In the genomic region with DNA sequence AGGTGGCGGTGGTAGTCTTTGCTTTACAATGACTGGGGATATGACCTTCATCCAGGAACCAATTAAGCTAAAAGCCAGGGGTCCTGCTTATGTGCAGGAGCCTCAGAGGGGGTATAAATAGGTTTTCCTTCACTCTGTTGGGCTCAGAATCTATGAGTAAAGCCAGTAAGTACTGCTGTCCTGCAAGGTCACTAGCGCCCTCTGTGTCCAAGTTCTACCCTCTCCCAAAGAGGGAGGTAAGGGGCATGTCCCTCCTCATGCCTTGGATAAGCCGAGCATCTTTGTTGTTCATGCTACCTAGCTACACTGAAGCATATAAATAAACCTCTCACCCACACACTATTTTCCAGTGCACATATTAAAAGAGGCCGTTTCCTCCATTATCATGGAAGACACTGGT, we compare ENCODE assay signal across 21 cellular contexts.
DNase-seq lines count a peak whose midpoint lies in the region; ATAC-seq and TF ChIP-seq lines count a peak whose summit lies in the region.
"Had no signal": no experiment of that assay in that cellular context is flagged by ENCODE, and none has a peak within 500 bp of the region (broad histone marks: within the 10 kb centered on the region; RNA-seq: fewer than 3 reads in every experiment).

No MANE protein-coding gene starts in this region.

- peaks cover 20% of the 10 kb centered on the region for H3F3A ChIP-seq in neural progenitor cell (ENCODE audit: low read depth)

- H3K36me3 ChIP-seq in endodermal cell (ENCODE audit: control insufficient read depth, insufficient read depth, low read length) (no peaks in the 10 kb centered on the region), neural progenitor cell (no peaks in the 10 kb centered on the region)
- H3K36me3 ChIP-seq: HAP-1, right atrium auricular region, tibial nerve had no signal

- H3K27me3 ChIP-seq in endodermal cell (ENCODE audit: control insufficient read depth, insufficient read depth, low read length, poor library complexity, severe bottlenecking), result no peaks in the 10 kb centered on the region
- H3K27me3 ChIP-seq in neural progenitor cell, result no peaks in the 10 kb centered on the region
- H3K27me3 ChIP-seq: right atrium auricular region, tibial nerve had no signal

- no peaks in the 10 kb centered on the region for H3K9me3 Mint-ChIP-seq in endodermal cell
- peaks cover under 1% of the 10 kb centered on the region for H3K9me3 Mint-ChIP-seq in neural progenitor cell
- no peaks in the 10 kb centered on the region for H3K9me3 Mint-ChIP-seq in activated T-cell treated with anti-CD3 and anti-CD28 coated beads, Interleukin-2, amount 50 U/mL, for 72 hours
- H3K9me3 Mint-ChIP-seq: activated naive CD4-positive, alpha-beta T cell treated with anti-CD3 and anti-CD28 coated beads for 36 hours had no signal

- H3K27me3 Mint-ChIP-seq in endodermal cell (ENCODE audit: insufficient read depth) (no peaks in the 10 kb centered on the region), neural progenitor cell (ENCODE audit: insufficient read depth, low read depth) (peaks cover 2% of the 10 kb centered on the region)
- H3K27me3 Mint-ChIP-seq in activated T-cell treated with anti-CD3 and anti-CD28 coated beads, Interleukin-2, amount 50 U/mL, for 72 hours (ENCODE audit: low read depth), result peaks cover 26% of the 10 kb centered on the region

- no peak overlapping the region for H3K9ac ChIP-seq in endodermal cell (ENCODE audit: extremely low read depth, low read length, poor library complexity, severe bottlenecking)
- no peak overlapping the region for H3K9ac ChIP-seq in neural progenitor cell

- H3K27ac ChIP-seq in endodermal cell (ENCODE audit: low read depth, low read length) (no peak overlapping the region), neural progenitor cell (no peak overlapping the region)
- H3K27ac ChIP-seq: 22Rv1, right atrium auricular region had no signal

- 83 to 88% methylated on average over 2 to 4 of the region's 4 CpGs for WGBS in endodermal cell (ENCODE audit: insufficient coverage in 1 of 2, insufficient read length in 1 of 2), 2 experiments

- H4K20me1 ChIP-seq in neural progenitor cell (ENCODE audit: low read depth), result peaks cover 83% of the 10 kb centered on the region

- H3K9me3 ChIP-seq in endodermal cell (ENCODE audit: control insufficient read depth, low read length) (no peaks in the 10 kb centered on the region), neural progenitor cell (ENCODE audit: low read depth) (no peaks in the 10 kb centered on the region)
- H3K9me3 ChIP-seq: HAP-1, right atrium auricular region, tibial nerve had no signal

- H3K4me2 ChIP-seq in neural progenitor cell, result no peak overlapping the region

- H3K4me3 Mint-ChIP-seq in endodermal cell (no peak overlapping the region), neural progenitor cell (no peak overlapping the region)
- H3K4me3 Mint-ChIP-seq in activated T-cell treated with anti-CD3 and anti-CD28 coated beads, Interleukin-2, amount 50 U/mL, for 72 hours, result no peak overlapping the region
- H3K4me3 Mint-ChIP-seq: activated naive CD4-positive, alpha-beta T cell treated with anti-CD3 and anti-CD28 coated beads for 36 hours; B cell had no signal

- H3K27ac Mint-ChIP-seq in endodermal cell (no peak overlapping the region), neural progenitor cell (peak overlapping the region; percentile 80)
- no peak overlapping the region for H3K27ac Mint-ChIP-seq in activated T-cell treated with anti-CD3 and anti-CD28 coated beads, Interleukin-2, amount 50 U/mL, for 72 hours
- H3K27ac Mint-ChIP-seq: activated naive CD4-positive, alpha-beta T cell treated with anti-CD3 and anti-CD28 coated beads for 36 hours; B cell had no signal

- H3K4me3 ChIP-seq in endodermal cell (ENCODE audit: low read length) (no peak overlapping the region), neural progenitor cell (no peak overlapping the region)
- H3K4me3 ChIP-seq: HAP-1, right atrium auricular region, tibial nerve had no signal

- peaks cover 11% of the 10 kb centered on the region for H3K79me2 ChIP-seq in neural progenitor cell (ENCODE audit: low read depth)

- peaks cover 57% of the 10 kb centered on the region for H3K4me1 Mint-ChIP-seq in endodermal cell
- peaks cover 84% of the 10 kb centered on the region for H3K4me1 Mint-ChIP-seq in neural progenitor cell
- peaks cover 32% of the 10 kb centered on the region for H3K4me1 Mint-ChIP-seq in activated T-cell treated with anti-CD3 and anti-CD28 coated beads, Interleukin-2, amount 50 U/mL, for 72 hours (ENCODE audit: low read depth)
- H3K4me1 Mint-ChIP-seq: B cell had no signal

- ATAC-seq in activated T-cell treated with anti-CD3 and anti-CD28 coated beads, Interleukin-2, amount 50 U/mL, for 72 hours (replicated peaks in 1 of 2), result no peak
- ATAC-seq: left cardiac atrium had no signal

- H3K36me3 Mint-ChIP-seq in endodermal cell (ENCODE audit: low read depth) (peaks cover 2% of the 10 kb centered on the region), neural progenitor cell (peaks cover 7% of the 10 kb centered on the region)
- peaks cover 0 to under 1% of the 10 kb centered on the region in 2 donors for H3K36me3 Mint-ChIP-seq in activated T-cell treated with anti-CD3 and anti-CD28 coated beads, Interleukin-2, amount 50 U/mL, for 72 hours (ENCODE audit: insufficient read depth in 2 of 2)

- H3K4me1 ChIP-seq in endodermal cell (ENCODE audit: control insufficient read depth, insufficient read depth, low read length) (peaks cover 37% of the 10 kb centered on the region), neural progenitor cell (peaks cover 50% of the 10 kb centered on the region)

- TF ChIP-seq CTCF in endodermal cell (conservative IDR thresholded peaks at IDR 0.05) (peak; percentile 75), neural progenitor cell (IDR thresholded peaks at IDR 0.05) (peak; percentile 39)

- DNase-seq in DMS 273 (lab: John Stamatoyannopoulos, UW; ENCODE audit: unreplicated experiment), result peak; percentile 22
- no peak for DNase-seq in DMS 273 treated with DMSO at 0.1 percent for 48 hours (lab: John Stamatoyannopoulos, UW)
- DNase-seq in NCI-H69 (lab: John Stamatoyannopoulos, UW), result peak; percentile 1
- DNase-seq in endodermal cell, result peak; percentile 81
- peak; percentile 47 for DNase-seq in neural progenitor cell (ENCODE audit: low spot score)
- no peak for DNase-seq in activated CD4-positive, alpha-beta T cell treated with anti-CD3 and anti-CD28 coated beads, Interleukin-2, amount 50 U/mL, for 48 hours
- no peak for DNase-seq in stimulated activated CD4-positive, alpha-beta T cell treated with anti-CD3 and anti-CD28 coated beads, Interleukin-15, amount 100 ng/mL, for 24 hours
- no peak for DNase-seq in activated T-cell treated with anti-CD3 and anti-CD28 coated beads, Interleukin-2, amount 50 U/mL, for 72 hours
- DNase-seq: activated naive CD4-positive, alpha-beta T cell treated with anti-CD3 and anti-CD28 coated beads for 36 hours; aorta; foreskin melanocyte; Karpas-422; left cardiac atrium; NCI-H1105; NCI-H526 treated with DMSO at 0.1 percent for 48 hours; stimulated activated naive CD4-positive, alpha-beta T cell had no signal

- H2AFZ ChIP-seq in neural progenitor cell (replicated peaks), result no peak overlapping the region

Comparison
In these comparisons a context has a peak if more than half of its experiments do, and no peak if none do; other contexts are left out.
1. DNase-seq: peak in DMS 273 (single experiment), NCI-H69 (single experiment), endodermal cell (single experiment) and neural progenitor cell (single experiment); none in DMS 273 treated with DMSO at 0.1 percent for 48 hours (single experiment), activated CD4-positive, alpha-beta T cell treated with anti-CD3 and anti-CD28 coated beads, Interleukin-2, amount 50 U/mL, for 48 hours (0 of 2), stimulated activated CD4-positive, alpha-beta T cell treated with anti-CD3 and anti-CD28 coated beads, Interleukin-15, amount 100 ng/mL, for 24 hours (single experiment) and activated T-cell treated with anti-CD3 and anti-CD28 coated beads, Interleukin-2, amount 50 U/mL, for 72 hours (0 of 2).